34 cellular contexts compared by ENCODE assay signal in the genomic region with DNA sequence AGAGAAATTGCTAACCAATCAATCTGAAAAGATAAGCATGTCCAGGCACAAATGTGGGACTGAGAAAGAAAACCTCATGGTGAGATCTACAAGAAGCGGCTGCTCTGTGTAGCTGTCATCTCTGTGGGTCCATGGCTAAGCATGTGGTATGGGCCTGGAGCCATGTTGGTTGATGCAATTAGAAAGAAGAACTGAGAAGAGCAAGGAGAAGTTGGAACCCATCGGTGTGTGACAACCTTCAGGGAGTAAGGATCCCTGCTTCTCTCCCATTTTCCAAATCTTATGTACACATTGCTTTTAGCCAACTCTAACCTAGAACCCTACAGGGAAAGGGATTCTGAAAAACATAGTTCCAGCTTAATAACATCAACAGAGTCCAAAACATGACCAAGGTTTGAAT.
"Had no signal": no experiment of that assay in that cellular context is flagged by ENCODE, and none has a peak within 500 bp of the region (broad histone marks: within the 10 kb centered on the region; RNA-seq: fewer than 3 reads in every experiment).

No MANE protein-coding gene starts in this region.

- DNase-seq: Kasumi-1, MG63, NCI-H1048, NCI-H1092 treated with DMSO at 0.1 percent for 48 hours, NCI-H1105 treated with DMSO at 0.1 percent for 48 hours, NCI-H1417, NCI-H1436, NCI-H146, NCI-H1694, NCI-H187, NCI-H1930, NCI-H2029 treated with DMSO at 0.1 percent for 48 hours, NCI-H2081 treated with DMSO at 0.1 percent for 48 hours, NCI-H2107, NCI-H2171, NCI-H226, NCI-H446 treated with DMSO at 0.1 percent for 48 hours, NCI-H510A, NCI-H524, NCI-H526, NCI-H69, NCI-H748 treated with DMSO at 0.1 percent for 48 hours, NCI-H82, OCI-M1, PC-3, Peyer's patch, SHP77, SIG-M5, SJCRH30, SW 1271, T-helper 1 cell had no signal

- H3K27ac ChIP-seq: Peyer's patch, RWPE1, SJCRH30, SK-N-MC had no signal

- H3K27me3 ChIP-seq: Peyer's patch, SJCRH30 had no signal

- H3K9me3 ChIP-seq: MG63, Peyer's patch, SJCRH30 had no signal

- H3K36me3 ChIP-seq: MG63, Peyer's patch, SJCRH30 had no signal

- H3K4me3 ChIP-seq: MG63, Peyer's patch, SJCRH30, SK-N-MC had no signal

- H3K4me1 ChIP-seq: Peyer's patch, SJCRH30 had no signal

- ATAC-seq: PC-3, Right ventricle myocardium inferior had no signal
